ENCODE assay signal across 9 cellular contexts in genomic region chr2:113551637-113552317, GRCh38. TPM values are rescaled to one million over a fixed set of nuclear protein-coding genes. Genes with fewer than 3 reads are reported as not detected.
DNase-seq lines count a peak whose midpoint lies in the region; ATAC-seq lines count a peak whose summit lies in the region.
"Not testable (repeated sequence)": the region's sequence is repeated elsewhere in the genome, so short reads cannot be mapped to it uniquely, and the experiment has no call there.
"Had no signal": no experiment of that assay in that cellular context is flagged by ENCODE, and none has a peak within 500 bp of the region (broad histone marks: within the 10 kb centered on the region; RNA-seq: fewer than 3 reads in every experiment).

No MANE protein-coding gene starts in this region.

- H3K4me1 Mint-ChIP-seq in central memory CD8-positive, alpha-beta T cell = not testable (repeated sequence)
- peaks cover 0 to 11% (median 6%) of the 10 kb centered on the region in 7 donors for H3K4me1 Mint-ChIP-seq in naive thymus-derived CD4-positive, alpha-beta T cell

- not testable (repeated sequence) for H3K9me3 ChIP-seq in naive thymus-derived CD4-positive, alpha-beta T cell (ENCODE audit: control insufficient read depth in 2 of 3, low read length in 3 of 3)

- not testable (repeated sequence) for H3K9me3 Mint-ChIP-seq in central memory CD8-positive, alpha-beta T cell; naive thymus-derived CD4-positive, alpha-beta T cell

- H3K27ac Mint-ChIP-seq in central memory CD8-positive, alpha-beta T cell (ENCODE audit: low read depth) = not testable (repeated sequence)
- H3K27ac Mint-ChIP-seq in naive thymus-derived CD4-positive, alpha-beta T cell = peak overlapping the region in 8 of 9 donors; percentile 60 to 87 (median 74)

- ATAC-seq in GM18520 (IDR thresholded peaks at IDR 0.05; ENCODE audit: unreplicated experiment) = peak; percentile 83
- ATAC-seq in GM21786 (IDR thresholded peaks at IDR 0.05; ENCODE audit: unreplicated experiment) = peak; percentile 77
- peak; percentile 84 for ATAC-seq in HG03175 (IDR thresholded peaks at IDR 0.05; ENCODE audit: unreplicated experiment)
- ATAC-seq in central memory CD8-positive, alpha-beta T cell (replicated peaks; ENCODE audit: extremely low read depth, poor library complexity, severe bottlenecking) = peak; percentile 96
- peak; percentile 95 for ATAC-seq in naive thymus-derived CD4-positive, alpha-beta T cell
- peak; percentile 96 for ATAC-seq in stimulated activated naive CD8-positive, alpha-beta T cell treated with anti-CD3 and anti-CD28 coated beads, Interleukin-15, Interleukin-2, amounts not matched to agents 100 U/mL and 50 U/mL, for 24 hours

- not testable (repeated sequence) for H3K36me3 Mint-ChIP-seq in central memory CD8-positive, alpha-beta T cell (ENCODE audit: insufficient read depth); naive thymus-derived CD4-positive, alpha-beta T cell

- H3K4me3 ChIP-seq in naive thymus-derived CD4-positive, alpha-beta T cell (ENCODE audit: low read length) = not testable (repeated sequence)

- H3K4me3 Mint-ChIP-seq in central memory CD8-positive, alpha-beta T cell = peak overlapping the region; percentile 40
- H3K4me3 Mint-ChIP-seq in naive thymus-derived CD4-positive, alpha-beta T cell = peak overlapping the region; percentile 49 to 87 (median 77)

- H3K36me3 ChIP-seq in naive thymus-derived CD4-positive, alpha-beta T cell (ENCODE audit: control insufficient read depth in 2 of 3, insufficient read depth in 3 of 3, low read length in 3 of 3) = not testable (repeated sequence)

- CTCF ChIA-PET in naive thymus-derived CD4-positive, alpha-beta T cell (lab: Charles Lee) = not testable (repeated sequence)

- not testable (repeated sequence) for H3K27ac ChIP-seq in naive thymus-derived CD4-positive, alpha-beta T cell (ENCODE audit: low read depth, low read length)

- POLR2A ChIA-PET in naive thymus-derived CD4-positive, alpha-beta T cell (lab: Charles Lee) = not testable (repeated sequence)

- intact Hi-C loops in naive thymus-derived CD4-positive, alpha-beta T cell (cut with micrococcal nuclease) = loop anchor here in 1 of 2 donors (10.0 kb wide), 1 partner anchor 53 kb away; no protein-coding TSS in a partner anchor

- not testable (repeated sequence) for H3K4me1 ChIP-seq in naive thymus-derived CD4-positive, alpha-beta T cell (ENCODE audit: control insufficient read depth in 2 of 2, insufficient read depth in 2 of 2, low read length in 2 of 2)

- H3K27me3 ChIP-seq in naive thymus-derived CD4-positive, alpha-beta T cell (ENCODE audit: control insufficient read depth in 2 of 2, insufficient read depth in 2 of 2, low read length in 2 of 2) = not testable (repeated sequence)

- DNase-seq in RPMI8226 = peak; percentile 66
- peak; percentile 57 for DNase-seq in activated CD8-positive, alpha-beta memory T cell treated with anti-CD3 and anti-CD28 coated beads, Interleukin-2, amount 50 U/mL, for 4 hours
- peak; percentile 29 to 80 for DNase-seq in central memory CD8-positive, alpha-beta T cell (ENCODE audit: low spot score in 2 of 2)
- peak in 8 of 9 donors; percentile 30 to 84 (median 73) for DNase-seq in naive thymus-derived CD4-positive, alpha-beta T cell
- peak; percentile 47 for DNase-seq in stimulated activated naive CD8-positive, alpha-beta T cell treated with anti-CD3 and anti-CD28 coated beads, Interleukin-15, Interleukin-2, amounts not matched to agents 100 U/mL and 50 U/mL, for 24 hours

- not testable (repeated sequence) for H3K27me3 Mint-ChIP-seq in central memory CD8-positive, alpha-beta T cell; naive thymus-derived CD4-positive, alpha-beta T cell

RNA-seq across cellular contexts. Expression of gene FOXD4L1, which starts 53.3 kb away (rescaled TPM):
- under 1 TPM in 4 of 5 experiments, not detected in 1; 0.16 to 0.60 (median 0.35) TPM for total RNA-seq in naive thymus-derived CD4-positive, alpha-beta T cell
- polyA plus RNA-seq in naive thymus-derived CD4-positive, alpha-beta T cell = not detected
- total RNA-seq: posterior vena cava had no signal
